ENCODE assay signal across 12 cellular contexts in the genomic region with DNA sequence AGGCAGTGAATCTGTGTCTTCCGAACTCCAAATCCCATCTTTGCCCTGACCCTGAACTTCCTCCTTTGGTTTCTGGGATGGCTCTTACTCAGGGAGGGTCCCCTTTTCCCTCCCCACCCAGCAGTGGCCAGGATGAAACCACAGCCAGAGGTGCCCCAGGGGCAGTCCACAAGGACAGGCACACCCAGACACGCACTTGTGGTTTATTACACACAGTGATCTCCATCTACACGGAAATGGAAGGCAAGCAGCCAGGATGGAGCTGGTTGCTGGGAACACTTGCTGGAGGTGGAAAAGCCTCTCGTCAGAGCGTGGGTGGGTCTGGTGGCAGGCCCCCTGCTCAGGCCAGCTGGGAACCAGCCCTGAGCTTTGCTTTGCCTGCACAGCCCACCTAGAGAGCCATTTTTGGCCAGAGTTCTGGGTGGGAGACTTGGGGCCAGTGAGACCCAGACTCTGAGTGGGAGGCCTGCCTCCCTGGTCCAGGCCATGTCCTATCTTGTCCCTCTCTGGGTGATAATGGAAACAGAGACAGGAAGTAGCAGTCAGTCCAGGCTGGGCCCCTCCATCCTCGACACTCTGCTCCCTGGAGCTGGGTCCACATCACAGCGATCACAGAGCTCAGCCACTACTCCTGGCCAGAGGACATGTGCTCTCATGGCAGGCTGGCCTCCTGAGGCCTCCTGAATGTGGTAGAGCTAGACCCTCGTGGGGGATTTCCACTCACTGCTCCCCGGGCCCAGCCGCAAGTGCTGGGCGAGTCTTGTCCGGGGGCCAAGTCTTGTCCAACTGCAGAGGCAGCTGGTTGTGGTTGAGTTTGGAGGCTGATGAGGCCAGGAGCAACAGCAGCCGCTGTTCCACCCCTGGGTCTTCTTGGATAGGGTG. TPM values are rescaled to one million over a fixed set of nuclear protein-coding genes. Genes with fewer than 3 reads are reported as not detected.
DNase-seq lines count a peak whose midpoint lies in the region; ATAC-seq and TF ChIP-seq lines count a peak whose summit lies in the region.
"Had no signal": no experiment of that assay in that cellular context is flagged by ENCODE, and none has a peak within 500 bp of the region (broad histone marks: within the 10 kb centered on the region; RNA-seq: fewer than 3 reads in every experiment).

No MANE protein-coding gene starts in this region.

- peaks cover 4% of the 10 kb centered on the region for H3K27me3 Mint-ChIP-seq in CD4-positive, CD25-positive, alpha-beta regulatory T cell
- no peaks in the 10 kb centered on the region for H3K27me3 Mint-ChIP-seq in natural killer cell treated with Interleukin-12 subunit alpha and Interleukin-12 subunit beta and Interleukin-15 and Interleukin-18, amount 100 ng/mL, for 72 hours
- peaks cover 10% of the 10 kb centered on the region for H3K27me3 Mint-ChIP-seq in Calu3 (ENCODE audit: unreplicated experiment)

- peak overlapping the region; percentile 51 to 76 (median 69) for H3K27ac Mint-ChIP-seq in CD4-positive, CD25-positive, alpha-beta regulatory T cell
- H3K27ac Mint-ChIP-seq in natural killer cell treated with Interleukin-12 subunit alpha and Interleukin-12 subunit beta and Interleukin-15 and Interleukin-18, amount 100 ng/mL, for 72 hours = peak overlapping the region; percentile 96 to 97
- H3K27ac Mint-ChIP-seq in Calu3 (ENCODE audit: unreplicated experiment) = no peak overlapping the region

- H3K4me3 Mint-ChIP-seq in CD4-positive, CD25-positive, alpha-beta regulatory T cell = peak overlapping the region in 1 of 4 donors; percentile 29
- H3K4me3 Mint-ChIP-seq in natural killer cell treated with Interleukin-12 subunit alpha and Interleukin-12 subunit beta and Interleukin-15 and Interleukin-18, amount 100 ng/mL, for 72 hours = peak overlapping the region; percentile 71
- no peak overlapping the region for H3K4me3 Mint-ChIP-seq in Calu3 (ENCODE audit: low read depth, unreplicated experiment)

- H3K36me3 ChIP-seq in CD4-positive, CD25-positive, alpha-beta regulatory T cell (ENCODE audit: control insufficient read depth, insufficient read depth, low read length) = no peaks in the 10 kb centered on the region
- no peaks in the 10 kb centered on the region for H3K36me3 ChIP-seq in mammary epithelial cell (ENCODE audit: insufficient read depth, low read length)
- H3K36me3 ChIP-seq: uterus had no signal

- no peak for DNase-seq in CD4-positive, CD25-positive, alpha-beta regulatory T cell
- DNase-seq in KBM-7 = peak; percentile 76
- peak; percentile 90 for DNase-seq in mammary epithelial cell
- DNase-seq in natural killer cell treated with Interleukin-12 subunit alpha and Interleukin-12 subunit beta and Interleukin-15 and Interleukin-18, amount 100 ng/mL, for 72 hours (ENCODE audit: low spot score) = no peak
- DNase-seq in foreskin melanocyte = no peak
- DNase-seq in NCI-H1048 (lab: John Stamatoyannopoulos, UW) = no peak
- DNase-seq in Calu3 = no peak
- DNase-seq: GDM1, NCI-H524, occipital lobe, uterus had no signal

- CTCF ChIA-PET in mammary epithelial cell (lab: Charles Lee; ENCODE audit: low non-redundant PET) (interaction anchor here (0.6 kb wide), 1 partner anchor 38 kb away, joined by 3 read pairs; no protein-coding TSS in a partner anchor), Calu3 (lab: Charles Lee) (interaction anchor here (1.0 kb wide), 1 partner anchor 10 kb away, joined by 3 read pairs; no protein-coding TSS in a partner anchor)

- no peak for TF ChIP-seq CTCF in mammary epithelial cell (conservative IDR thresholded peaks at IDR 0.05 in 1 of 2, IDR thresholded peaks at IDR 0.05 in 1 of 2; ENCODE audit: extremely low read depth in 1 of 2, insufficient read depth in 1 of 2, low read depth in 1 of 2, low read length in 2 of 2)
- no peak for TF ChIP-seq CTCF in Calu3 (IDR thresholded peaks at IDR 0.05; ENCODE audit: unreplicated experiment)

- no peaks in the 10 kb centered on the region for H3K36me3 Mint-ChIP-seq in CD4-positive, CD25-positive, alpha-beta regulatory T cell
- H3K36me3 Mint-ChIP-seq in natural killer cell treated with Interleukin-12 subunit alpha and Interleukin-12 subunit beta and Interleukin-15 and Interleukin-18, amount 100 ng/mL, for 72 hours = no peaks in the 10 kb centered on the region
- H3K36me3 Mint-ChIP-seq in Calu3 (ENCODE audit: insufficient read depth, unreplicated experiment) = peaks cover 10% of the 10 kb centered on the region

- peaks cover 31% of the 10 kb centered on the region for H3K4me1 ChIP-seq in CD4-positive, CD25-positive, alpha-beta regulatory T cell (ENCODE audit: control insufficient read depth, insufficient read depth, low read length, poor library complexity, severe bottlenecking)
- peaks cover 41% of the 10 kb centered on the region for H3K4me1 ChIP-seq in mammary epithelial cell (ENCODE audit: insufficient read depth, low read length)
- H3K4me1 ChIP-seq: uterus had no signal

- peaks cover 10 to 54% (median 14%) of the 10 kb centered on the region in 4 donors for H3K4me1 Mint-ChIP-seq in CD4-positive, CD25-positive, alpha-beta regulatory T cell
- H3K4me1 Mint-ChIP-seq in natural killer cell treated with Interleukin-12 subunit alpha and Interleukin-12 subunit beta and Interleukin-15 and Interleukin-18, amount 100 ng/mL, for 72 hours (ENCODE audit: low read depth in 2 of 2) = peaks cover 48 to 51% of the 10 kb centered on the region in 2 donors
- H3K4me1 Mint-ChIP-seq in Calu3 (ENCODE audit: low read depth, unreplicated experiment) = peaks cover 9% of the 10 kb centered on the region

- H3K27ac ChIP-seq in CD4-positive, CD25-positive, alpha-beta regulatory T cell (ENCODE audit: insufficient read depth, low read length, poor library complexity, severe bottlenecking) = peak overlapping the region; percentile 37
- H3K27ac ChIP-seq in mammary epithelial cell (ENCODE audit: insufficient read depth, low read depth, low read length) = no peak overlapping the region
- H3K27ac ChIP-seq: uterus had no signal

- dilution Hi-C loops in mammary epithelial cell (cut with HindIII; ENCODE audit: low sequenced_read_pairs) = no loop called here

- intact Hi-C loops in mammary epithelial cell (cut with micrococcal nuclease) = loop anchor here (5.0 to 10.0 kb wide), 2 partner anchors 1255 to 1317 kb away; partner anchors contain the start of gene RUFY1
- intact Hi-C loops in Calu3 (cut with micrococcal nuclease; ENCODE audit: unreplicated experiment) = no loop called here

- no peaks in the 10 kb centered on the region for H3K9me3 ChIP-seq in CD4-positive, CD25-positive, alpha-beta regulatory T cell (ENCODE audit: control insufficient read depth in 2 of 2, low read length in 2 of 2)
- H3K9me3 ChIP-seq in mammary epithelial cell (replicated peaks; ENCODE audit: insufficient read depth, low read length) = no peaks in the 10 kb centered on the region
- H3K9me3 ChIP-seq: uterus had no signal

- no peak for ATAC-seq in CD4-positive, CD25-positive, alpha-beta regulatory T cell (ENCODE audit: low read depth in 2 of 2)
- no peak for ATAC-seq in natural killer cell treated with Interleukin-12 subunit alpha and Interleukin-12 subunit beta and Interleukin-15 and Interleukin-18, amount 100 ng/mL, for 72 hours
- no peak for ATAC-seq in HG02885 (IDR thresholded peaks at IDR 0.05; ENCODE audit: poor library complexity, unreplicated experiment)

- H3K4me2 ChIP-seq in mammary epithelial cell (ENCODE audit: insufficient read depth, low read depth, low read length) = peak overlapping the region; percentile 37

- no peaks in the 10 kb centered on the region for H3K27me3 ChIP-seq in CD4-positive, CD25-positive, alpha-beta regulatory T cell (ENCODE audit: control insufficient read depth, insufficient read depth, low read length)
- H3K27me3 ChIP-seq in mammary epithelial cell (ENCODE audit: insufficient read depth, low read length) = no peaks in the 10 kb centered on the region
- H3K27me3 ChIP-seq: uterus had no signal

- H3K4me3 ChIP-seq in CD4-positive, CD25-positive, alpha-beta regulatory T cell (ENCODE audit: low read depth, low read length) = no peak overlapping the region
- H3K4me3 ChIP-seq in mammary epithelial cell (replicated peaks in 1 of 3; ENCODE audit: insufficient read depth in 1 of 3, low read depth in 2 of 3, low read length in 3 of 3) = no peak overlapping the region
- H3K4me3 ChIP-seq: uterus had no signal

- H2AFZ ChIP-seq in mammary epithelial cell (ENCODE audit: low read depth, low read length) = peak overlapping the region; percentile 55

- no peaks in the 10 kb centered on the region for H3K9me3 Mint-ChIP-seq in CD4-positive, CD25-positive, alpha-beta regulatory T cell
- no peaks in the 10 kb centered on the region for H3K9me3 Mint-ChIP-seq in natural killer cell treated with Interleukin-12 subunit alpha and Interleukin-12 subunit beta and Interleukin-15 and Interleukin-18, amount 100 ng/mL, for 72 hours
- H3K9me3 Mint-ChIP-seq in Calu3 (ENCODE audit: low read depth, unreplicated experiment) = no peaks in the 10 kb centered on the region

- no peaks in the 10 kb centered on the region for H3K79me2 ChIP-seq in mammary epithelial cell (ENCODE audit: insufficient read depth, low read length)

- H3K9ac ChIP-seq in mammary epithelial cell (ENCODE audit: insufficient read depth, low read length) = no peak overlapping the region

- no TSS peak for BruUV-seq in mammary epithelial cell (replicated peaks; lab: Mats Ljungman, UMichigan)
- BruUV-seq in Calu3 (replicated peaks; lab: Mats Ljungman, UMichigan) = no TSS peak

- no peaks in the 10 kb centered on the region for H4K20me1 ChIP-seq in mammary epithelial cell (ENCODE audit: insufficient read depth, low read length)

- in situ Hi-C loops in KBM-7 (cut with MboI; ENCODE audit: low pct_unique_long_range_greater_than_20kb, low sequenced_read_pairs) (no loop called here), mammary epithelial cell (cut with MboI; ENCODE audit: low sequenced_read_pairs in 2 of 2) (no loop called here)

- WGBS in mammary epithelial cell (ENCODE audit: low coverage, missing lambda C conversion rate) = 6% methylated on average over 8 of the region's 13 CpGs

RNA-seq across cellular contexts. Expression of gene PHYKPL, which starts 5.1 kb away (rescaled TPM):
- 165 TPM for total RNA-seq in CD4-positive, CD25-positive, alpha-beta regulatory T cell
- polyA plus RNA-seq in CD4-positive, CD25-positive, alpha-beta regulatory T cell = 10 to 100 TPM; 41.5 to 45.5 (median 42.5) TPM
- total RNA-seq in mammary epithelial cell (10 to 100 TPM; 14.8 to 25.2 TPM), Calu3 (2022) (87.5 and 96.7 TPM in 2 replicates)
- 9.6 TPM for polyA plus RNA-seq in mammary epithelial cell
- 12.2 TPM for polyA minus RNA-seq in mammary epithelial cell
- total RNA-seq in natural killer cell treated with Interleukin-12 subunit alpha and Interleukin-12 subunit beta and Interleukin-15 and Interleukin-18, amount 100 ng/mL, for 72 hours = 100 to 1,000 TPM; 133 to 191 TPM

RNA-seq across cellular contexts. Expression of gene HNRNPAB, which starts 33.3 kb away (rescaled TPM):
- 79.5 TPM for total RNA-seq in CD4-positive, CD25-positive, alpha-beta regulatory T cell
- polyA plus RNA-seq in CD4-positive, CD25-positive, alpha-beta regulatory T cell = 10 to 100 TPM; 63.1 to 77.1 (median 64.5) TPM
- 100 to 1,000 TPM in 1 of 2 donors, 10 to 100 TPM in 1; 68.8 to 243 TPM for total RNA-seq in mammary epithelial cell
- 158 TPM for polyA plus RNA-seq in mammary epithelial cell
- 162 TPM for polyA minus RNA-seq in mammary epithelial cell
- 100 to 1,000 TPM; 314 to 481 TPM for total RNA-seq in natural killer cell treated with Interleukin-12 subunit alpha and Interleukin-12 subunit beta and Interleukin-15 and Interleukin-18, amount 100 ng/mL, for 72 hours
- total RNA-seq in Calu3 (2022) = 306 and 314 TPM in 2 replicates

RNA-seq across cellular contexts. Expression of gene GMCL2, which starts 50.5 kb away (rescaled TPM):
- total RNA-seq in CD4-positive, CD25-positive, alpha-beta regulatory T cell = not detected
- under 1 TPM in 1 of 4 donors, not detected in 3; 0.11 TPM for polyA plus RNA-seq in CD4-positive, CD25-positive, alpha-beta regulatory T cell
- total RNA-seq in mammary epithelial cell (not detected), Calu3 (2022) (not detected in 2 replicates)
- polyA plus RNA-seq in mammary epithelial cell = not detected
- not detected for polyA minus RNA-seq in mammary epithelial cell
- total RNA-seq in natural killer cell treated with Interleukin-12 subunit alpha and Interleukin-12 subunit beta and Interleukin-15 and Interleukin-18, amount 100 ng/mL, for 72 hours = not detected
- total RNA-seq: occipital lobe, uterus had no signal

Comparison
In these comparisons a context has a peak if more than half of its experiments do, and no peak if none do; other contexts are left out.
1. DNase-seq: peak in KBM-7 (single experiment) and mammary epithelial cell (single experiment); none in CD4-positive, CD25-positive, alpha-beta regulatory T cell (0 of 3), natural killer cell treated with Interleukin-12 subunit alpha and Interleukin-12 subunit beta and Interleukin-15 and Interleukin-18, amount 100 ng/mL, for 72 hours (single experiment), foreskin melanocyte (single experiment), NCI-H1048 (single experiment) and Calu3 (single experiment).